15 cellular contexts compared by ENCODE assay signal in the genomic region with DNA sequence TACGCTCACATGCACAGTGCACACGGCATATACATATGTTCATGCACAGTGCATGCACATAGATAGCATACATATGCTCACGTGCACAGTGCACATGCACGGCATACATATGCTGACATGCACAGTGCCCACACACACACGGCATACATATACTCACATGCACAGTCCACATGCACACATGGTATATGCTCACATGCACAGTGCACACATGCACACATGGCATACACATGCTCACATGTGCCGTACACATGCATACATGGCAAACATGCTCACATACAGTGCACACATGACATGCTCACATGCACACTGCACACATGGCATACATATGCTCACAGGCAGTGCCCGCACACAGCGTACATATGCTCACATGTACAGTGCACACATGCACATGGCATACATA.
DNase-seq lines count a peak whose midpoint lies in the region; ATAC-seq, FAIRE-seq and TF ChIP-seq lines count a peak whose summit lies in the region.
"Had no signal": no experiment of that assay in that cellular context is flagged by ENCODE, and none has a peak within 500 bp of the region (broad histone marks: within the 10 kb centered on the region; RNA-seq: fewer than 3 reads in every experiment).

No MANE protein-coding gene starts in this region.

- intact Hi-C loops in cardiac septum (cut with DNase I) (no loop called here), Right ventricle myocardium inferior (cut with DNase I) (no loop called here), GM12878 (cut with micrococcal nuclease; ENCODE audit: unreplicated experiment) (no loop called here), HepG2 (cut with micrococcal nuclease; ENCODE audit: unreplicated experiment) (no loop called here), posterior vena cava (cut with DNase I) (no loop called here)

- H3K79me2 ChIP-seq in GM12878 (ENCODE audit: control insufficient read depth, insufficient read depth, low read length) (no peaks in the 10 kb centered on the region), HepG2 (ENCODE audit: insufficient read depth, low read length) (no peaks in the 10 kb centered on the region)

- no peak overlapping the region for H3K4me2 ChIP-seq in GM12878 (ENCODE audit: control insufficient read depth, insufficient read depth)
- no peak overlapping the region for H3K4me2 ChIP-seq in HepG2 (ENCODE audit: low read depth, low read length)
- H3K4me2 ChIP-seq: GM23338 had no signal

- H4K20me1 ChIP-seq in GM12878 (ENCODE audit: control insufficient read depth, insufficient read depth): no peaks in the 10 kb centered on the region
- no peaks in the 10 kb centered on the region for H4K20me1 ChIP-seq in HepG2 (ENCODE audit: insufficient read depth, low read length)

- DNase-seq in cardiac septum (ENCODE audit: low spot score) (peak; percentile 19), Right ventricle myocardium inferior (ENCODE audit: missing footprints) (no peak), GM12878 (ENCODE audit: low read depth, low spot score) (no peak), HepG2 (ENCODE audit: low spot score) (no peak), posterior vena cava (ENCODE audit: low spot score) (peak; percentile 46), NCI-H1436 (lab: John Stamatoyannopoulos, UW) (no peak), omental fat pad (ENCODE audit: low spot score) (no peak)
- DNase-seq: C1 segment of cervical spinal cord; DMS 273 treated with DMSO at 0.1 percent for 48 hours; GDM1; NCI-H187 treated with DMSO at 0.1 percent for 48 hours; NCI-H69; NK-92 treated with Interleukin-12 subunit alpha and Interleukin-12 subunit beta, amount 100 ng/mL, for 24 hours had no signal

- H3K4me1 ChIP-seq in GM12878 (ENCODE audit: control insufficient read depth, insufficient read depth, low read length): no peaks in the 10 kb centered on the region
- H3K4me1 ChIP-seq in HepG2 (ENCODE audit: insufficient read depth, low read length): peaks cover 3% of the 10 kb centered on the region; the same call in 1 of the 2 replicates

- H2AFZ ChIP-seq in GM12878 (ENCODE audit: control insufficient read depth, low read depth, low read length): no peak overlapping the region
- H2AFZ ChIP-seq in HepG2 (ENCODE audit: low read length): no peak overlapping the region
- H2AFZ ChIP-seq: GM23338 had no signal

- 75% methylated on average over 8 of the region's 8 CpGs for WGBS in GM12878 (ENCODE audit: insufficient coverage, insufficient replicate concordance, low lambda C conversion rate, missing lambda C conversion rate)
- WGBS in HepG2 (ENCODE audit: low lambda C conversion rate): 66% methylated on average over 5 of the region's 8 CpGs

- H3K4me3 ChIP-seq in GM12878: no peak overlapping the region
- no peak overlapping the region for H3K4me3 ChIP-seq in HepG2 (replicated peaks in 1 of 3; ENCODE audit: insufficient read depth in 1 of 3, low read depth in 2 of 3, low read length in 3 of 3)
- H3K4me3 ChIP-seq: GM23338 had no signal

- SMC1A ChIA-PET in GM12878 (lab: Charles Lee; ENCODE audit: uncharacterized antibody, unreplicated experiment): no interaction called here

- RAD21 ChIA-PET in GM12878 (lab: Charles Lee; ENCODE audit: unreplicated experiment): no interaction called here

- H3K9ac ChIP-seq in GM12878 (ENCODE audit: control insufficient read depth, insufficient read depth, low read length): no peak overlapping the region
- no peak overlapping the region for H3K9ac ChIP-seq in HepG2 (ENCODE audit: insufficient read depth, low read depth, low read length)

- TF ChIP-seq RAD21 in GM12878 (IDR thresholded peaks at IDR 0.05; ENCODE audit: insufficient read depth, low read depth, low read length) (no peak), HepG2 (CRISPR knock-in tag; IDR thresholded peaks at IDR 0.05) (no peak)

- TF ChIP-seq EP300 in GM12878 (IDR thresholded peaks at IDR 0.05; ENCODE audit: borderline replicate concordance in 1 of 2, control insufficient read depth in 1 of 2, low read depth in 2 of 2, low read length in 2 of 2) (no peak), HepG2 (IDR thresholded peaks at IDR 0.05; ENCODE audit: low read depth in 2 of 2, low read length in 2 of 2) (no peak), HepG2 (CRISPR knock-in tag; IDR thresholded peaks at IDR 0.05; ENCODE audit: borderline replicate concordance) (no peak)

- TF ChIP-seq POLR2A in GM12878 (IDR thresholded peaks at IDR 0.05; ENCODE audit: low read depth, low read length) (no peak), HepG2 (IDR thresholded peaks at IDR 0.05; ENCODE audit: insufficient read depth in 1 of 2, low read depth in 2 of 2, low read length in 2 of 2) (no peak)

- H3K9me3 ChIP-seq in GM12878 (replicated peaks; ENCODE audit: control insufficient read depth, insufficient read depth, low read length): no peaks in the 10 kb centered on the region; the same call in 2 of the 3 replicates
- H3K9me3 ChIP-seq in HepG2 (ENCODE audit: low read length): no peaks in the 10 kb centered on the region

- H3K36me3 ChIP-seq in GM12878 (ENCODE audit: control insufficient read depth in 2 of 2, insufficient read depth in 2 of 2, low read length in 1 of 2) (no peaks in the 10 kb centered on the region), HepG2 (replicated peaks in 1 of 2; ENCODE audit: control insufficient read depth in 1 of 2, insufficient read depth in 2 of 2, low read length in 2 of 2) (no peaks in the 10 kb centered on the region)

- H3K27ac ChIP-seq in GM12878 (ENCODE audit: control insufficient read depth, insufficient read depth) (no peak overlapping the region), HepG2 (ENCODE audit: extremely low read length, insufficient read depth, low read length) (no peak overlapping the region)

- CTCF ChIA-PET in GM12878 (lab: Yijun Ruan, JAX): no interaction called here
- CTCF ChIA-PET in HepG2 (lab: Yijun Ruan, JAX; ENCODE audit: low intra/inter-chr PET ratio, low total read pairs): no interaction called here

- POLR2A ChIA-PET in GM12878 (lab: Charles Lee): no interaction called here
- POLR2A ChIA-PET in HepG2 (lab: Yijun Ruan, JAX): no interaction called here

- in situ Hi-C loops in GM12878 (cut with MboI) (no loop called here), HepG2 (cut with HindIII; ENCODE audit: extremely low pct_ligation_motif_present, low pct_unique_long_range_greater_than_20kb) (no loop called here)

- FAIRE-seq in GM12878 (lab: Jason Lieb, UNC) (no peak), HepG2 (lab: Jason Lieb, UNC) (no peak)

- no peak for TF ChIP-seq CTCF in GM12878 (IDR thresholded peaks at IDR 0.05 in 2 of 3, conservative IDR thresholded peaks at IDR 0.05 in 1 of 3; ENCODE audit: control insufficient read depth in 2 of 3, extremely low read depth in 1 of 3, insufficient read depth in 1 of 3, low read depth in 3 of 3, low read length in 3 of 3)
- no peak for TF ChIP-seq CTCF in HepG2 (CRISPR knock-in tag; IDR thresholded peaks at IDR 0.05)
- no peak for TF ChIP-seq CTCF in omental fat pad (IDR thresholded peaks at IDR 0.05)

- ATAC-seq in Right ventricle myocardium inferior: no peak
- ATAC-seq in GM12878: no peak
- no peak for ATAC-seq in HepG2
- no peak for ATAC-seq in omental fat pad (ENCODE audit: low FRiP score)
- no peak for ATAC-seq in HG03039 (IDR thresholded peaks at IDR 0.05; ENCODE audit: unreplicated experiment)
- ATAC-seq: GM23338 had no signal

- H3K27me3 ChIP-seq in GM12878 (replicated peaks in 1 of 2; ENCODE audit: control insufficient read depth in 2 of 2, insufficient read depth in 2 of 2, low read length in 1 of 2) (no peaks in the 10 kb centered on the region), HepG2 (ENCODE audit: control insufficient read depth in 1 of 2, insufficient read depth in 2 of 2, low read length in 2 of 2) (peaks cover 3 to 18% of the 10 kb centered on the region in 2 experiments; a peak in 4 of 5 replicates)

- BruUV-seq in GM12878 (replicated peaks; lab: Mats Ljungman, UMichigan): no TSS peak
- BruUV-seq in HepG2 (replicated peaks; lab: Mats Ljungman, UMichigan): no TSS peak

TF ChIP-seq in GM12878, 131 proteins besides CTCF, POLR2A, EP300 and RAD21:
- peak; percentile 53 for TF ChIP-seq NR2C2 (IDR thresholded peaks at IDR 0.05; ENCODE audit: borderline replicate concordance, control insufficient read depth, insufficient read length, low read depth)
- TF ChIP-seq BCL11A (IDR thresholded peaks at IDR 0.05; ENCODE audit: low read depth, low read length): no peak
- no peak for TF ChIP-seq IKZF2 (IDR thresholded peaks at IDR 0.05)

TF ChIP-seq in HepG2, 621 proteins besides CTCF, POLR2A, EP300 and RAD21:
- TF ChIP-seq KLF11 (CRISPR knock-in tag; IDR thresholded peaks at IDR 0.05): no peak
- TF ChIP-seq, protein P1, sequence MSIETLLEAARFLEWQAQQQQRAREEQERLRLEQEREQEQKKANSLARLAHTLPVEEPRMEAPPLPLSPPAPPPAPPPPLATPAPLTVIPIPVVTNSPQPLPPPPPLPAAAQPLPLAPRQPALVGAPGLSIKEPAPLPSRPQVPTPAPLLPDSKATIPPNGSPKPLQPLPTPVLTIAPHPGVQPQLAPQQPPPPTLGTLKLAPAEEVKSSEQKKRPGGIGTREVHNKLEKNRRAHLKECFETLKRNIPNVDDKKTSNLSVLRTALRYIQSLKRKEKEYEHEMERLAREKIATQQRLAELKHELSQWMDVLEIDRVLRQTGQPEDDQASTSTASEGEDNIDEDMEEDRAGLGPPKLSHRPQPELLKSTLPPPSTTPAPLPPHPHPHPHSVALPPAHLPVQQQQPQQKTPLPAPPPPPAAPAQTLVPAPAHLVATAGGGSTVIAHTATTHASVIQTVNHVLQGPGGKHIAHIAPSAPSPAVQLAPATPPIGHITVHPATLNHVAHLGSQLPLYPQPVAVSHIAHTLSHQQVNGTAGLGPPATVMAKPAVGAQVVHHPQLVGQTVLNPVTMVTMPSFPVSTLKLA (IDR thresholded peaks at IDR 0.05): peak; percentile 98
- TF ChIP-seq, protein P2, sequence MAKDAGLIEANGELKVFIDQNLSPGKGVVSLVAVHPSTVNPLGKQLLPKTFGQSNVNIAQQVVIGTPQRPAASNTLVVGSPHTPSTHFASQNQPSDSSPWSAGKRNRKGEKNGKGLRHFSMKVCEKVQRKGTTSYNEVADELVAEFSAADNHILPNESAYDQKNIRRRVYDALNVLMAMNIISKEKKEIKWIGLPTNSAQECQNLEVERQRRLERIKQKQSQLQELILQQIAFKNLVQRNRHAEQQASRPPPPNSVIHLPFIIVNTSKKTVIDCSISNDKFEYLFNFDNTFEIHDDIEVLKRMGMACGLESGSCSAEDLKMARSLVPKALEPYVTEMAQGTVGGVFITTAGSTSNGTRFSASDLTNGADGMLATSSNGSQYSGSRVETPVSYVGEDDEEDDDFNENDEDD (CRISPR knock-in tag; IDR thresholded peaks at IDR 0.05; ENCODE audit: borderline replicate concordance): no peak
TF ChIP-seq in HepG2: peak in this region for 1.

Comparison
In these comparisons a context has a peak if more than half of its experiments do, and no peak if none do; other contexts are left out.
1. DNase-seq: peak in cardiac septum (single experiment) and posterior vena cava (single experiment); none in Right ventricle myocardium inferior (single experiment), GM12878 (single experiment), HepG2 (single experiment), NCI-H1436 (single experiment) and omental fat pad (single experiment).